ENCODE assay signal across 25 cellular contexts in genomic region chr18:23969664-23970063, GRCh38. TPM values are rescaled to one million over a fixed set of nuclear protein-coding genes. Genes with fewer than 3 reads are reported as not detected.
DNase-seq lines count a peak whose midpoint lies in the region; ATAC-seq and TF ChIP-seq lines count a peak whose summit lies in the region.
"Had no signal": no experiment of that assay in that cellular context is flagged by ENCODE, and none has a peak within 500 bp of the region (broad histone marks: within the 10 kb centered on the region; RNA-seq: fewer than 3 reads in every experiment).

No MANE protein-coding gene starts in this region.

- H3K9me3 Mint-ChIP-seq in activated B cell treated with CpG ODN at 0.5 μM for 24 hours = peaks cover 3% of the 10 kb centered on the region
- no peaks in the 10 kb centered on the region for H3K9me3 Mint-ChIP-seq in osteocyte (ENCODE audit: unreplicated experiment)
- H3K9me3 Mint-ChIP-seq: activated T-helper 1 cell treated with anti-CD3 and anti-CD28 coated beads, Interleukin-12 subunit alpha, Interleukin-12 subunit beta, Interleukin-2, Interleukin-4 antibody, amounts not matched to agents 30 ng/mL and 10 ng/mL and 1 ng/mL, durations not matched to agents 14 hours and 24 hours and 36 hours had no signal

- TF ChIP-seq CTCF in activated B cell treated with CpG ODN at 0.5 μM for 24 hours (IDR thresholded peaks at IDR 0.05) = no peak
- TF ChIP-seq CTCF in osteocyte (IDR thresholded peaks at IDR 0.05) = no peak

- H3K4me1 Mint-ChIP-seq in activated B cell treated with CpG ODN at 0.5 μM for 24 hours (peaks cover 82% of the 10 kb centered on the region), osteocyte (ENCODE audit: unreplicated experiment) (no peaks in the 10 kb centered on the region)

- intact Hi-C loops in activated B cell treated with CpG ODN at 0.5 μM for 24 hours (cut with micrococcal nuclease) = loop anchor here (1.0 kb wide), 1 partner anchor 12 kb away; no protein-coding TSS in a partner anchor

- H3K27me3 Mint-ChIP-seq in activated B cell treated with CpG ODN at 0.5 μM for 24 hours (no peaks in the 10 kb centered on the region), osteocyte (ENCODE audit: unreplicated experiment) (peaks cover 24% of the 10 kb centered on the region)

- H3K36me3 Mint-ChIP-seq in activated B cell treated with CpG ODN at 0.5 μM for 24 hours (ENCODE audit: low read depth) = no peaks in the 10 kb centered on the region
- H3K36me3 Mint-ChIP-seq in osteocyte (ENCODE audit: unreplicated experiment) = no peaks in the 10 kb centered on the region

- H3K4me3 Mint-ChIP-seq in activated B cell treated with CpG ODN at 0.5 μM for 24 hours (no peak overlapping the region), osteocyte (ENCODE audit: unreplicated experiment) (no peak overlapping the region)
- H3K4me3 Mint-ChIP-seq: activated naive CD4-positive, alpha-beta T cell treated with anti-CD3 and anti-CD28 coated beads for 36 hours; activated T-helper 1 cell treated with anti-CD3 and anti-CD28 coated beads, Interleukin-12 subunit alpha, Interleukin-12 subunit beta, Interleukin-2, Interleukin-4 antibody, amounts not matched to agents 30 ng/mL and 10 ng/mL and 1 ng/mL, durations not matched to agents 14 hours and 24 hours and 36 hours; neural crest cell had no signal

- no peak for ATAC-seq in activated B cell treated with CpG ODN at 0.5 μM for 24 hours (ENCODE audit: low read depth)
- ATAC-seq in GM21381 (IDR thresholded peaks at IDR 0.05; ENCODE audit: unreplicated experiment) = no peak
- ATAC-seq: HCT116 had no signal

- CTCF ChIA-PET in activated B cell treated with CpG ODN at 0.5 μM for 24 hours (lab: Charles Lee) = no interaction called here

- POLR2A ChIA-PET in activated B cell treated with CpG ODN at 0.5 μM for 24 hours (lab: Charles Lee) = interaction anchor here (0.9 to 4.0 kb wide), 2 partner anchors 12 to 45 kb away, joined by 4 to 19 read pairs; partner anchors contain the start of gene TTC39C

- H3K27ac Mint-ChIP-seq in activated B cell treated with CpG ODN at 0.5 μM for 24 hours (peak overlapping the region; percentile 95), osteocyte (ENCODE audit: unreplicated experiment) (no peak overlapping the region)

- peak; percentile 49 for DNase-seq in NCI-H345 (lab: John Stamatoyannopoulos, UW)
- DNase-seq in NCI-H345 treated with DMSO at 0.1 percent for 48 hours (lab: John Stamatoyannopoulos, UW; ENCODE audit: unreplicated experiment) = no peak
- DNase-seq in DMS79 treated with DMSO at 0.1 percent for 48 hours (lab: John Stamatoyannopoulos, UW) = peak; percentile 52
- DNase-seq in activated B cell treated with CpG ODN at 0.5 μM for 24 hours = no peak
- DNase-seq in osteocyte (ENCODE audit: extremely low spot score, unreplicated experiment) = peak; percentile 32
- no peak for DNase-seq in NCI-H748 treated with DMSO at 0.1 percent for 48 hours (lab: John Stamatoyannopoulos, UW)
- no peak for DNase-seq in pons (ENCODE audit: low spot score)
- DNase-seq: 8988T, anterior cingulate cortex, DMS 273 treated with DMSO at 0.1 percent for 48 hours, hippocampal formation, Karpas-422, left cardiac atrium, NCI-H2081, NCI-H446 treated with DMSO at 0.1 percent for 48 hours, pancreas, retina, RPMI8226, testis, uterus had no signal

RNA-seq across cellular contexts. Expression of gene TTC39C, which starts 44.9 kb away (rescaled TPM):
- total RNA-seq in activated B cell treated with CpG ODN at 0.5 μM for 24 hours (60.6 and 68.4 TPM in 2 replicates), osteocyte (10.9 and 11.2 TPM in 2 replicates)

Comparison
In these comparisons a context has a peak if more than half of its experiments do, and no peak if none do; other contexts are left out.
1. DNase-seq: peak in NCI-H345 (single experiment), DMS79 treated with DMSO at 0.1 percent for 48 hours (single experiment) and osteocyte (single experiment); none in NCI-H345 treated with DMSO at 0.1 percent for 48 hours (single experiment), activated B cell treated with CpG ODN at 0.5 μM for 24 hours (single experiment), NCI-H748 treated with DMSO at 0.1 percent for 48 hours (single experiment) and pons (single experiment).